ENCODE assay signal across 1 cellular context in the genomic region with DNA sequence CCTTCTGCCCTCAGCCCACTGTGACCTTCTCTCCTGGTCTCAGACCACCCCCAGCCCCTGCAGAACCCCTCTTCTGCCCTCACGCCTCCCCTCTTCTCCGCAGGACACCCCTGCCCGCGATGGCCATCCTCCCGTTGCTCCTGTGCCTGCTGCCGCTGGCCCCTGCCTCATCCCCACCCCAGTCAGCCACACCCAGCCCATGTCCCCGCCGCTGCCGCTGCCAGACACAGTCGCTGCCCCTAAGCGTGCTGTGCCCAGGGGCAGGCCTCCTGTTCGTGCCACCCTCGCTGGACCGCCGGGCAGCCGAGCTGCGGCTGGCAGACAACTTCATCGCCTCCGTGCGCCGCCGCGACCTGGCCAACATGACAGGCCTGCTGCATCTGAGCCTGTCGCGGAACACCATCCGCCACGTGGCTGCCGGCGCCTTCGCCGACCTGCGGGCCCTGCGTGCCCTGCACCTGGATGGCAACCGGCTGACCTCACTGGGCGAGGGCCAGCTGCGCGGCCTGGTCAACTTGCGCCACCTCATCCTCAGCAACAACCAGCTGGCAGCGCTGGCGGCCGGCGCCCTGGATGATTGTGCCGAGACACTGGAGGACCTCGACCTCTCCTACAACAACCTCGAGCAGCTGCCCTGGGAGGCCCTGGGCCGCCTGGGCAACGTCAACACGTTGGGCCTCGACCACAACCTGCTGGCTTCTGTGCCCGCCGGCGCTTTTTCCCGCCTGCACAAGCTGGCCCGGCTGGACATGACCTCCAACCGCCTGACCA.
TF ChIP-seq lines count a peak whose summit lies in the region.

No MANE protein-coding gene starts in this region.

TF ChIP-seq in endothelial cell of umbilical vein, 7 proteins besides CTCF, POLR2A, EP300 and RAD21:
- no peak for TF ChIP-seq JUN (IDR thresholded peaks at IDR 0.05; ENCODE audit: borderline replicate concordance, insufficient read depth, insufficient read length, low read depth)
- TF ChIP-seq FOS (IDR thresholded peaks at IDR 0.05; ENCODE audit: borderline replicate concordance, insufficient read depth, low read length): no peak
- no peak for TF ChIP-seq MYC (IDR thresholded peaks at IDR 0.05; ENCODE audit: low read depth, low read length)
- no peak for TF ChIP-seq EZH2 (IDR thresholded peaks at IDR 0.05; ENCODE audit: borderline replicate concordance, low read depth, low read length, severe bottlenecking)
- TF ChIP-seq, protein P1, sequence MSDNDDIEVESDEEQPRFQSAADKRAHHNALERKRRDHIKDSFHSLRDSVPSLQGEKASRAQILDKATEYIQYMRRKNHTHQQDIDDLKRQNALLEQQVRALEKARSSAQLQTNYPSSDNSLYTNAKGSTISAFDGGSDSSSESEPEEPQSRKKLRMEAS (IDR thresholded peaks at IDR 0.05; ENCODE audit: insufficient read depth, insufficient read length): no peak
- no peak for TF ChIP-seq POLR2AphosphoS5 (IDR thresholded peaks at IDR 0.05; ENCODE audit: insufficient read depth, low read depth, low read length)
- TF ChIP-seq GATA2 (IDR thresholded peaks at IDR 0.05; ENCODE audit: insufficient read depth, insufficient read length, low read depth, low read length): no peak
TF ChIP-seq in endothelial cell of umbilical vein: peak in this region for 0.
